ENCODE assay signal across 20 cellular contexts in the genomic region with DNA sequence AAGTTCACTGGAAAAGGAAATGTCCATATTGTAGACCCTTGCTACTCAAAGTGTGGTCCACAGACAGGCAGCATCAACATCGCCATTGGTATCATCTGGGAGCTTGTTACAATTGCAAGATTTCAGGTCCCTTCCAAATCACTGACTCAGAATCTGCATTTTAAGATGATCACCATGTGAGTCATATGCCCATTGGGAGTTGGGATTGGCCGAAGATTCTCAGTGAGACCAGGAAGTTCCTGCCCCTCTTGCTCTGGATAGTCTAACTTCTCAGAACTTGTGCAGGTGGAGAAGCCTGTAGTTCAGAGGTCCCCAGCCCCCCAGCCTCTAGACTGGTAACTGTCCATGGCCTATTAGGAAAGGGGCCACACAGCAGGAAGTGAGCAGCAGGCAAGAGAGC. TPM values are rescaled to one million over a fixed set of nuclear protein-coding genes. Genes with fewer than 3 reads are reported as not detected.
DNase-seq lines count a peak whose midpoint lies in the region; ATAC-seq and TF ChIP-seq lines count a peak whose summit lies in the region.
"Had no signal": no experiment of that assay in that cellular context is flagged by ENCODE, and none has a peak within 500 bp of the region (broad histone marks: within the 10 kb centered on the region; RNA-seq: fewer than 3 reads in every experiment).

No MANE protein-coding gene starts in this region.

- H3K27ac Mint-ChIP-seq in dendritic cell treated with granulocyte-macrophage colony-stimulating factor and Interleukin-4, amounts not matched to agents 40 ng/mL and 50 ng/mL, for 4 days = peak overlapping the region; percentile 45
- H3K27ac Mint-ChIP-seq: activated naive CD8-positive, alpha-beta T cell treated with anti-CD3 and anti-CD28 coated beads, Interleukin-2, amount 10 ng/mL, durations not matched to agents 7 days and 5 days; CD4-positive, CD25-positive, alpha-beta regulatory T cell had no signal

- no peak overlapping the region for H3K27ac ChIP-seq in right atrium auricular region
- H3K27ac ChIP-seq: hepatocyte, HL-60, Peyer's patch had no signal

- H3K36me3 ChIP-seq in right atrium auricular region = no peaks in the 10 kb centered on the region
- H3K36me3 ChIP-seq: Peyer's patch had no signal

- no peaks in the 10 kb centered on the region for H3K4me1 ChIP-seq in right atrium auricular region
- H3K4me1 ChIP-seq: Peyer's patch had no signal

- ATAC-seq in GM19452 (IDR thresholded peaks at IDR 0.05; ENCODE audit: unreplicated experiment) = no peak
- ATAC-seq: left colon had no signal

- no peak overlapping the region for H3K4me3 ChIP-seq in right atrium auricular region
- H3K4me3 ChIP-seq: hepatocyte, Peyer's patch had no signal

- no peaks in the 10 kb centered on the region for H3K27me3 Mint-ChIP-seq in dendritic cell treated with granulocyte-macrophage colony-stimulating factor and Interleukin-4, amounts not matched to agents 40 ng/mL and 50 ng/mL, for 4 days

- H3K4me3 Mint-ChIP-seq in dendritic cell treated with granulocyte-macrophage colony-stimulating factor and Interleukin-4, amounts not matched to agents 40 ng/mL and 50 ng/mL, for 4 days = no peak overlapping the region
- H3K4me3 Mint-ChIP-seq: activated naive CD8-positive, alpha-beta T cell treated with anti-CD3 and anti-CD28 coated beads, Interleukin-2, amount 10 ng/mL, durations not matched to agents 7 days and 5 days; CD4-positive, CD25-positive, alpha-beta regulatory T cell had no signal

- peak; percentile 11 for DNase-seq in ACHN
- DNase-seq in Daoy (ENCODE audit: low read depth) = peak; percentile 39
- DNase-seq in M059J (ENCODE audit: low read depth) = peak; percentile 62
- DNase-seq in right atrium auricular region (ENCODE audit: low spot score) = no peak
- no peak for DNase-seq in mesenteric fat pad (ENCODE audit: low spot score)
- DNase-seq in COLO829 (ENCODE audit: low spot score) = no peak
- DNase-seq: activated naive CD8-positive, alpha-beta T cell treated with anti-CD3 and anti-CD28 coated beads, Interleukin-2, amount 10 ng/mL, durations not matched to agents 7 days and 5 days; CD4-positive, CD25-positive, alpha-beta regulatory T cell; left colon; MM.1S; Peyer's patch; stimulated activated CD4-positive, alpha-beta T cell treated with anti-CD3 and anti-CD28 coated beads, Interleukin-2, amount 100 ng/mL, for 48 hours; stimulated activated naive CD4-positive, alpha-beta T cell treated with Interleukin-2 at 50 U/mL for 16 hours had no signal

- H3K9me3 Mint-ChIP-seq in dendritic cell treated with granulocyte-macrophage colony-stimulating factor and Interleukin-4, amounts not matched to agents 40 ng/mL and 50 ng/mL, for 4 days = no peaks in the 10 kb centered on the region
- H3K9me3 Mint-ChIP-seq: activated naive CD8-positive, alpha-beta T cell treated with anti-CD3 and anti-CD28 coated beads, Interleukin-2, amount 10 ng/mL, durations not matched to agents 7 days and 5 days had no signal

- in situ Hi-C loops in ACHN (cut with HindIII; ENCODE audit: low pct_ligation_motif_present, low pct_unique_long_range_greater_than_20kb, low sequenced_read_pairs) = no loop called here

- H3K36me3 Mint-ChIP-seq in dendritic cell treated with granulocyte-macrophage colony-stimulating factor and Interleukin-4, amounts not matched to agents 40 ng/mL and 50 ng/mL, for 4 days (ENCODE audit: low read depth) = no peaks in the 10 kb centered on the region
- H3K36me3 Mint-ChIP-seq: activated naive CD8-positive, alpha-beta T cell treated with anti-CD3 and anti-CD28 coated beads, Interleukin-2, amount 10 ng/mL, durations not matched to agents 7 days and 5 days; CD4-positive, CD25-positive, alpha-beta regulatory T cell had no signal

- no peaks in the 10 kb centered on the region for H3K27me3 ChIP-seq in right atrium auricular region
- H3K27me3 ChIP-seq: hepatocyte, Peyer's patch had no signal

- no peak for TF ChIP-seq CTCF in right atrium auricular region (IDR thresholded peaks at IDR 0.05)

- H3K4me1 Mint-ChIP-seq in dendritic cell treated with granulocyte-macrophage colony-stimulating factor and Interleukin-4, amounts not matched to agents 40 ng/mL and 50 ng/mL, for 4 days (ENCODE audit: low read depth) = peaks cover 72% of the 10 kb centered on the region
- H3K4me1 Mint-ChIP-seq: CD4-positive, CD25-positive, alpha-beta regulatory T cell had no signal

- intact Hi-C loops in dendritic cell treated with granulocyte-macrophage colony-stimulating factor and Interleukin-4, amounts not matched to agents 40 ng/mL and 50 ng/mL, for 4 days (cut with micrococcal nuclease) = no loop called here

- H3K9me3 ChIP-seq in right atrium auricular region = no peaks in the 10 kb centered on the region
- H3K9me3 ChIP-seq: Peyer's patch had no signal

RNA-seq across cellular contexts. Expression of a gene that starts 48.9 kb away (rescaled TPM):
- not detected in 2 replicates for total RNA-seq in Daoy (2014; rRNA removed; shearing (Covaris generic))
- total RNA-seq in M059J (2014; rRNA removed; shearing (Covaris generic)) = not detected in 2 replicates
- not detected for total RNA-seq in right atrium auricular region
- total RNA-seq in mesenteric fat pad = 1.7 TPM
- total RNA-seq: activated CD8-positive, alpha-beta memory T cell treated with anti-CD3 and anti-CD28 coated beads for 36 hours; activated naive CD8-positive, alpha-beta T cell treated with anti-CD3 and anti-CD28 coated beads, Interleukin-2, amount 10 ng/mL, durations not matched to agents 7 days and 5 days; CD4-positive, CD25-positive, alpha-beta regulatory T cell; endothelial cell of umbilical vein; myocyte had no signal

Comparison
In these comparisons a context has a peak if more than half of its experiments do, and no peak if none do; other contexts are left out.
1. DNase-seq: peak in ACHN (single experiment), Daoy (single experiment) and M059J (single experiment); none in right atrium auricular region (single experiment), mesenteric fat pad (single experiment) and COLO829 (single experiment).